Comparison of ENCODE assay signal across 21 cellular contexts in the genomic region with DNA sequence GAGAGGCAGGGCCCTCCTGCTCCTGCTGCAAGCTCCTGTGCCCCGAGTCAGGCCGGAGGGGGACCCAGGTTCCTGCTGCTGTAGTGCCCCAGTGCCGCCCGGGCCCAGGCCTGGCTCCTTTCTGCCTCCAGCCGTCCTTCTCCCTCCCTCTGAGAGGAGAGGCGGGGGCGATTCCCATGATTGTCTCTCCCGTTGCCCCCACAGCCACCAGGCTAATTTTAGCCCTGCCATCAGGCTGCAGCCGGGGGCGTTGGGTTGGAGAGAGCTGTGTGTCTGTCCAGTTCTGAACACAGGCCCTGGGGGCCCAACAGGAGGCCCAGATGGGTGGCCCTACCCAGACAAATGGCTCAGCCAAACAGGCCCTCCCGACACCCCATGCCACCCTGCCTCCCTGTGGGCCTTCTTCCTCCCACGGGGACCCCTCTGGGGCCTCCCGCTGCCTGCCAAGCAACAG.
"Had no signal": no experiment of that assay in that cellular context is flagged by ENCODE, and none has a peak within 500 bp of the region (broad histone marks: within the 10 kb centered on the region; RNA-seq: fewer than 3 reads in every experiment).

No MANE protein-coding gene starts in this region.

- FAIRE-seq: endothelial cell of umbilical vein, TTC549 had no signal

- H3K27me3 ChIP-seq: body of pancreas, right lobe of liver had no signal

- ATAC-seq: activated CD8-positive, alpha-beta T cell treated with anti-CD3 and anti-CD28 coated beads, Interleukin-2, amount 10 ng/mL, durations not matched to agents 7 days and 5 days; body of pancreas had no signal

- H3K27me3 Mint-ChIP-seq: activated naive CD8-positive, alpha-beta T cell had no signal

- H3K36me3 ChIP-seq: right lobe of liver, stomach had no signal

- H3K4me3 ChIP-seq: body of pancreas, coronary artery, right lobe of liver, stomach had no signal

- H3K27ac Mint-ChIP-seq: activated B cell treated with CpG ODN at 0.5 μM for 24 hours; activated CD8-positive, alpha-beta T cell treated with anti-CD3 and anti-CD28 coated beads, Interleukin-2, amount 10 ng/mL, durations not matched to agents 7 days and 5 days; activated naive CD8-positive, alpha-beta T cell had no signal

- H3K4me1 ChIP-seq: right lobe of liver, stomach had no signal

- H3K9me3 ChIP-seq: body of pancreas, right lobe of liver, stomach had no signal

- H3K9me3 Mint-ChIP-seq: activated B cell treated with CpG ODN at 0.5 μM for 24 hours had no signal

- H3K4me1 Mint-ChIP-seq: activated B cell treated with CpG ODN at 0.5 μM for 24 hours had no signal

- H3K27ac ChIP-seq: body of pancreas, coronary artery, right lobe of liver, stomach had no signal

- DNase-seq: activated B cell treated with CpG ODN at 0.5 μM for 24 hours; activated CD4-positive, alpha-beta T cell treated with anti-CD3 and anti-CD28 coated beads for 48 hours; activated CD8-positive, alpha-beta memory T cell treated with anti-CD3 and anti-CD28 coated beads, Interleukin-2, amount 50 U/mL, for 4 hours; activated CD8-positive, alpha-beta T cell treated with anti-CD3 and anti-CD28 coated beads, Interleukin-2, amount 10 ng/mL, durations not matched to agents 7 days and 5 days; activated gamma-delta T cell treated with Interleukin-2 at 50 U/mL for 16 hours; activated T-cell treated with anti-CD3 and anti-CD28 coated beads, Interleukin-2, amount 50 U/mL, for 48 hours; amniotic stem cell; central memory CD4-positive, alpha-beta T cell; effector CD4-positive, alpha-beta T cell; foreskin fibroblast; glutamatergic neuron; midbrain; stimulated activated CD4-positive, alpha-beta T cell treated with anti-CD3 and anti-CD28 coated beads, Interleukin-1b, Interleukin-23, amount 100 ng/mL, for 48 hours; stomach; SW 1271 had no signal

- H3K4me3 Mint-ChIP-seq: activated B cell treated with CpG ODN at 0.5 μM for 24 hours; activated CD8-positive, alpha-beta T cell treated with anti-CD3 and anti-CD28 coated beads, Interleukin-2, amount 10 ng/mL, durations not matched to agents 7 days and 5 days; activated naive CD8-positive, alpha-beta T cell had no signal
